ENCODE assay signal across 13 cellular contexts in genomic region chr6:36858407-36858981, GRCh38. TPM values are rescaled to one million over a fixed set of nuclear protein-coding genes. Genes with fewer than 3 reads are reported as not detected.
A peak's percentile ranks its signal among the peaks of the same experiment; 100 is the strongest.
DNase-seq lines count a peak whose midpoint lies in the region; ATAC-seq and TF ChIP-seq lines count a peak whose summit lies in the region.
"Had no signal": no experiment of that assay in that cellular context is flagged by ENCODE, and none has a peak within 500 bp of the region (broad histone marks: within the 10 kb centered on the region; RNA-seq: fewer than 3 reads in every experiment).

No MANE protein-coding gene starts in this region.

- no peak for TF ChIP-seq EP300 in suprapubic skin (IDR thresholded peaks at IDR 0.05)

- H3K27me3 ChIP-seq in right lobe of liver: no peaks in the 10 kb centered on the region
- H3K27me3 ChIP-seq in suprapubic skin: no peaks in the 10 kb centered on the region
- H3K27me3 ChIP-seq: Peyer's patch had no signal

- H3K4me1 ChIP-seq in right lobe of liver: no peaks in the 10 kb centered on the region
- peaks cover 7% of the 10 kb centered on the region for H3K4me1 ChIP-seq in suprapubic skin
- H3K4me1 ChIP-seq: Peyer's patch had no signal

- H3K36me3 ChIP-seq in right lobe of liver (peaks cover 0 to 8% (median 4%) of the 10 kb centered on the region in 4 donors), suprapubic skin (peaks cover 7% of the 10 kb centered on the region)
- H3K36me3 ChIP-seq: Peyer's patch had no signal

- H3K9me3 ChIP-seq in right lobe of liver: no peaks in the 10 kb centered on the region
- no peaks in the 10 kb centered on the region for H3K9me3 ChIP-seq in suprapubic skin
- H3K9me3 ChIP-seq: A549, Peyer's patch had no signal

- H3K27me3 Mint-ChIP-seq in endothelial cell (ENCODE audit: unreplicated experiment): no peaks in the 10 kb centered on the region
- H3K27me3 Mint-ChIP-seq: activated naive CD4-positive, alpha-beta T cell treated with anti-CD3 and anti-CD28 coated beads, Interleukin-2, amount 50 U/mL, for 24 hours had no signal

- peak; percentile 67 for ATAC-seq in Right ventricle myocardium inferior
- peak in 3 of 4 donors; percentile 28 to 38 (median 30) for ATAC-seq in right lobe of liver
- ATAC-seq: A549 had no signal

- H3K4me1 Mint-ChIP-seq in endothelial cell (ENCODE audit: unreplicated experiment): peaks cover 18% of the 10 kb centered on the region

- DNase-seq in Right ventricle myocardium inferior (ENCODE audit: missing footprints) (no peak), cardiac septum (ENCODE audit: low spot score) (no peak), endothelial cell (ENCODE audit: low spot score) (no peak), right lobe of liver (peak in 1 of 3 donors; percentile 52), NCI-H1930 (lab: John Stamatoyannopoulos, UW) (no peak), suprapubic skin (ENCODE audit: low spot score in 2 of 2) (no peak), NCI-H2107 (lab: John Stamatoyannopoulos, UW) (no peak)
- DNase-seq in stimulated activated CD4-positive, alpha-beta T cell treated with anti-CD3 and anti-CD28 coated beads, Interleukin-1b, Interleukin-23, amount 100 ng/mL, for 48 hours: no peak
- DNase-seq: activated CD4-positive, CD25-positive, alpha-beta regulatory T cell; NCI-H2029; Peyer's patch had no signal

- 70% methylated on average over 2 of the region's 6 CpGs for WGBS in right lobe of liver (ENCODE audit: insufficient coverage, low coverage, low lambda C conversion rate, missing lambda C conversion rate)
- 59% methylated on average over 6 of the region's 6 CpGs for WGBS in suprapubic skin

- no peak overlapping the region for H3K27ac ChIP-seq in right lobe of liver
- H3K27ac ChIP-seq in suprapubic skin: no peak overlapping the region
- H3K27ac ChIP-seq: A549 had no signal

- H3K9me3 Mint-ChIP-seq in endothelial cell (ENCODE audit: unreplicated experiment): no peaks in the 10 kb centered on the region
- H3K9me3 Mint-ChIP-seq: activated naive CD4-positive, alpha-beta T cell treated with anti-CD3 and anti-CD28 coated beads, Interleukin-2, amount 50 U/mL, for 24 hours had no signal

- no peak for TF ChIP-seq POLR2A in right lobe of liver (IDR thresholded peaks at IDR 0.05)
- no peak for TF ChIP-seq POLR2A in suprapubic skin (IDR thresholded peaks at IDR 0.05)

- TF ChIP-seq CTCF in endothelial cell (IDR thresholded peaks at IDR 0.05; ENCODE audit: unreplicated experiment): no peak
- TF ChIP-seq CTCF in right lobe of liver (IDR thresholded peaks at IDR 0.05): no peak
- no peak for TF ChIP-seq CTCF in suprapubic skin (IDR thresholded peaks at IDR 0.05)

- H3K27ac Mint-ChIP-seq in endothelial cell (ENCODE audit: unreplicated experiment): peak overlapping the region; percentile 1
- H3K27ac Mint-ChIP-seq: activated naive CD4-positive, alpha-beta T cell treated with anti-CD3 and anti-CD28 coated beads, Interleukin-2, amount 50 U/mL, for 24 hours had no signal

- no peak overlapping the region for H3K4me3 Mint-ChIP-seq in endothelial cell (ENCODE audit: unreplicated experiment)
- H3K4me3 Mint-ChIP-seq: activated naive CD4-positive, alpha-beta T cell treated with anti-CD3 and anti-CD28 coated beads, Interleukin-2, amount 50 U/mL, for 24 hours had no signal

- intact Hi-C loops in Right ventricle myocardium inferior (cut with DNase I): no loop called here
- intact Hi-C loops in cardiac septum (cut with DNase I): no loop called here
- intact Hi-C loops in right lobe of liver (cut with DNase I): no loop called here

- H3K36me3 Mint-ChIP-seq in endothelial cell (ENCODE audit: low read depth, unreplicated experiment): peaks cover 23% of the 10 kb centered on the region

- H3K4me3 ChIP-seq in right lobe of liver (no peak overlapping the region), suprapubic skin (no peak overlapping the region)
- H3K4me3 ChIP-seq: A549, Peyer's patch had no signal

RNA-seq across cellular contexts. Expression of gene PPIL1, which starts 16.1 kb away (rescaled TPM):
- total RNA-seq in Right ventricle myocardium inferior (70.1 TPM), cardiac septum (24.9 TPM), endothelial cell (ENCODE audit: unreplicated experiment) (33.4 TPM), right lobe of liver (10 to 100 TPM; 11.2 to 29.2 (median 16.5) TPM), suprapubic skin (10 to 100 TPM in 1 of 4 donors, 1 to 10 TPM in 3; 4.1 to 16.6 (median 7.7) TPM)

RNA-seq across cellular contexts. Expression of gene CPNE5, which starts 19.2 kb away (rescaled TPM):
- 10.9 TPM for total RNA-seq in Right ventricle myocardium inferior
- total RNA-seq in cardiac septum: 6.7 TPM
- total RNA-seq in endothelial cell (ENCODE audit: unreplicated experiment): 24.9 TPM
- under 1 TPM; 0.12 to 0.84 (median 0.23) TPM for total RNA-seq in right lobe of liver
- 1 to 10 TPM in 2 of 4 donors, under 1 TPM in 2; 0.48 to 1.2 (median 0.90) TPM for total RNA-seq in suprapubic skin

RNA-seq across cellular contexts. Expression of gene C6orf89, which starts 27.3 kb away (rescaled TPM):
- total RNA-seq in Right ventricle myocardium inferior: 79.4 TPM
- 49.2 TPM for total RNA-seq in cardiac septum
- total RNA-seq in endothelial cell (ENCODE audit: unreplicated experiment): 43.2 TPM
- total RNA-seq in right lobe of liver: 10 to 100 TPM; 29.0 to 37.0 (median 32.1) TPM
- 10 to 100 TPM; 29.8 to 42.1 (median 37.9) TPM for total RNA-seq in suprapubic skin
